27 cellular contexts compared by ENCODE assay signal in genomic region chr3:157094301-157094700, GRCh38.
"Had no signal": no experiment of that assay in that cellular context is flagged by ENCODE, and none has a peak within 500 bp of the region (broad histone marks: within the 10 kb centered on the region; RNA-seq: fewer than 3 reads in every experiment).

No MANE protein-coding gene starts in this region.

- H3K4me2 ChIP-seq: neural progenitor cell had no signal

- H2AFZ ChIP-seq: neural progenitor cell had no signal

- H3K9ac ChIP-seq: neural progenitor cell had no signal

- H3K27ac ChIP-seq: body of pancreas, neural progenitor cell, spleen, thoracic aorta, vagina had no signal

- ATAC-seq: activated CD4-positive, alpha-beta T cell treated with anti-CD3 and anti-CD28 coated beads for 36 hours; activated naive CD8-positive, alpha-beta T cell treated with anti-CD3 and anti-CD28 coated beads, Interleukin-2, amount 50 U/mL, for 24 hours; activated T-cell treated with anti-CD3 and anti-CD28 coated beads, Interleukin-2, amount 50 U/mL, for 72 hours; body of pancreas; esophagus mucosa; naive thymus-derived CD8-positive, alpha-beta T cell; WTC11 had no signal

- H3K36me3 ChIP-seq: neural progenitor cell, spleen, thoracic aorta, vagina had no signal

- H3K4me3 ChIP-seq: body of pancreas, lung, neural progenitor cell, spleen, thoracic aorta, vagina had no signal

- FAIRE-seq: frontal cortex had no signal

- H3K9me3 Mint-ChIP-seq: activated naive CD8-positive, alpha-beta T cell treated with anti-CD3 and anti-CD28 coated beads, Interleukin-2, amount 50 U/mL, for 24 hours; mesothelial cell of epicardium; naive thymus-derived CD8-positive, alpha-beta T cell; neural progenitor cell; type B pancreatic cell; WTC11 had no signal

- H3K27me3 Mint-ChIP-seq: activated CD4-positive, alpha-beta T cell treated with anti-CD3 and anti-CD28 coated beads for 36 hours; activated naive CD8-positive, alpha-beta T cell treated with anti-CD3 and anti-CD28 coated beads, Interleukin-2, amount 50 U/mL, for 24 hours had no signal

- DNase-seq: activated CD4-positive, alpha-beta T cell treated with anti-CD3 and anti-CD28 coated beads for 36 hours; activated CD4-positive, alpha-beta T cell treated with anti-CD3 and anti-CD28 coated beads, Interleukin-2, amount 50 U/mL, for 48 hours; activated gamma-delta T cell; activated naive CD4-positive, alpha-beta T cell treated with anti-CD3 and anti-CD28 coated beads, Interleukin-2, amount 50 U/mL, for 16 hours; activated naive CD8-positive, alpha-beta T cell treated with anti-CD3 and anti-CD28 coated beads, Interleukin-2, amount 50 U/mL, for 24 hours; activated T-cell treated with anti-CD3 and anti-CD28 coated beads, Interleukin-2, amount 50 U/mL, for 72 hours; body of pancreas; caudate nucleus; dermis blood vessel endothelial cell; effector CD8-positive, alpha-beta T cell; islet precursor cell; naive thymus-derived CD8-positive, alpha-beta T cell; posterior cingulate gyrus; spleen; stimulated activated CD4-positive, alpha-beta T cell treated with anti-CD3 and anti-CD28 coated beads, Interleukin-4, amount 100 ng/mL, for 1 hour; stimulated activated naive CD4-positive, alpha-beta T cell treated with Interleukin-2 at 50 U/mL for 16 hours; T-helper 1 cell; T-helper 9 cell had no signal

- H3K4me3 Mint-ChIP-seq: activated CD4-positive, alpha-beta T cell treated with anti-CD3 and anti-CD28 coated beads for 36 hours; activated naive CD8-positive, alpha-beta T cell treated with anti-CD3 and anti-CD28 coated beads, Interleukin-2, amount 50 U/mL, for 24 hours; activated T-cell treated with anti-CD3 and anti-CD28 coated beads, Interleukin-2, amount 50 U/mL, for 72 hours; mesothelial cell of epicardium; naive thymus-derived CD8-positive, alpha-beta T cell; neural progenitor cell; type B pancreatic cell; WTC11 had no signal

- H3K27ac Mint-ChIP-seq: activated CD4-positive, alpha-beta T cell treated with anti-CD3 and anti-CD28 coated beads for 36 hours; activated naive CD8-positive, alpha-beta T cell treated with anti-CD3 and anti-CD28 coated beads, Interleukin-2, amount 50 U/mL, for 24 hours; activated T-cell treated with anti-CD3 and anti-CD28 coated beads, Interleukin-2, amount 50 U/mL, for 72 hours; mesothelial cell of epicardium; neural progenitor cell; type B pancreatic cell; WTC11 had no signal

- H3K27me3 ChIP-seq: body of pancreas, spleen, vagina had no signal

- H3K36me3 Mint-ChIP-seq: mesothelial cell of epicardium, neural progenitor cell, type B pancreatic cell, WTC11 had no signal

- H3K9me3 ChIP-seq: body of pancreas, spleen, thoracic aorta, vagina had no signal
